1 cellular context compared by ENCODE assay signal in genomic region chr4:153528705-153529493, GRCh38.
A peak's percentile ranks its signal among the peaks of the same experiment; 100 is the strongest.
TF ChIP-seq lines count a peak whose summit lies in the region.

No MANE protein-coding gene starts in this region.

TF ChIP-seq in K562, 482 proteins besides CTCF, POLR2A, EP300 and RAD21 (continued from another document):
- TF ChIP-seq CREB3 (tag; conservative IDR thresholded peaks at IDR 0.05; ENCODE audit: low read depth) (no peak), HLTF (IDR thresholded peaks at IDR 0.05) (no peak), ZNF589 (CRISPR knock-in tag; IDR thresholded peaks at IDR 0.05; ENCODE audit: low read depth) (peak; percentile 78; the same call in 1 of the 2 replicates), NR2F6 (CRISPR knock-in tag; IDR thresholded peaks at IDR 0.05) (no peak), CTCFL (IDR thresholded peaks at IDR 0.05; ENCODE audit: borderline replicate concordance, insufficient read depth, low read depth, low read length, poor library complexity, severe bottlenecking) (no peak), KLF16 (IDR thresholded peaks at IDR 0.05) (peak; percentile 92), FOXJ3 (CRISPR knock-in tag; IDR thresholded peaks at IDR 0.05) (no peak), SAFB2 (IDR thresholded peaks at IDR 0.05; ENCODE audit: borderline replicate concordance, low read depth, low read length, severe bottlenecking) (no peak), SRF (CRISPR knock-in tag; IDR thresholded peaks at IDR 0.05) (no peak), ZNF280B (CRISPR knock-in tag; IDR thresholded peaks at IDR 0.05) (no peak), CHD1 (IDR thresholded peaks at IDR 0.05; ENCODE audit: low read length) (no peak), BDP1 (IDR thresholded peaks at IDR 0.05; ENCODE audit: insufficient read depth, insufficient read length) (no peak), TFAM (CRISPR knock-in tag; conservative IDR thresholded peaks at IDR 0.05) (no peak), NFRKB (IDR thresholded peaks at IDR 0.05; ENCODE audit: low read depth) (no peak), ZC3H4 (CRISPR knock-in tag; IDR thresholded peaks at IDR 0.05; ENCODE audit: borderline replicate concordance) (no peak), GTF2F1 (IDR thresholded peaks at IDR 0.05; ENCODE audit: low read depth, low read length) (no peak), ZBTB26 (CRISPR knock-in tag; IDR thresholded peaks at IDR 0.05) (no peak), GMEB1 (CRISPR knock-in tag; IDR thresholded peaks at IDR 0.05) (no peak), TOE1 (IDR thresholded peaks at IDR 0.05; ENCODE audit: borderline replicate concordance) (0 out of 2 replicates have a peak, but pooled peaks have one; percentile 22), TOE1 (CRISPR knock-in tag; IDR thresholded peaks at IDR 0.05; ENCODE audit: borderline replicate concordance, low read depth) (no peak), MAFF (IDR thresholded peaks at IDR 0.05; ENCODE audit: low read length) (no peak), KDM5B (IDR thresholded peaks at IDR 0.05; ENCODE audit: insufficient replicate concordance, low read depth, low read length) (no peak), KAT8 (IDR thresholded peaks at IDR 0.05; ENCODE audit: low read depth) (no peak), PKNOX1 (IDR thresholded peaks at IDR 0.05) (peak; percentile 24; the same call in 1 of the 2 replicates), ZNF146 (CRISPR knock-in tag; IDR thresholded peaks at IDR 0.05; ENCODE audit: unreplicated experiment) (no peak), U2AF1 (optimal IDR thresholded peaks at IDR 0.05; ENCODE audit: low read depth, low read length) (no peak), ZKSCAN1 (IDR thresholded peaks at IDR 0.05; ENCODE audit: low read depth, low read length) (0 out of 2 replicates have a peak, but pooled peaks have one; percentile 56), STAT5A (IDR thresholded peaks at IDR 0.05; ENCODE audit: borderline replicate concordance, low read length) (peak; percentile 90), NFXL1 (CRISPR knock-in tag; IDR thresholded peaks at IDR 0.05) (no peak), U2AF2 (optimal IDR thresholded peaks at IDR 0.05; ENCODE audit: low read depth, low read length) (no peak), ZNF707 (CRISPR knock-in tag; conservative IDR thresholded peaks at IDR 0.05) (no peak), MXD1 (CRISPR knock-in tag; IDR thresholded peaks at IDR 0.05; ENCODE audit: borderline replicate concordance, poor library complexity, severe bottlenecking) (no peak), THAP12 (CRISPR knock-in tag; IDR thresholded peaks at IDR 0.05) (no peak), CREB5 (CRISPR knock-in tag; IDR thresholded peaks at IDR 0.05) (no peak), CBFA2T2 (conservative IDR thresholded peaks at IDR 0.05) (peak; percentile 97), ZBTB43 (CRISPR knock-in tag; IDR thresholded peaks at IDR 0.05) (no peak)
